18 cellular contexts compared by ENCODE assay signal in the genomic region with DNA sequence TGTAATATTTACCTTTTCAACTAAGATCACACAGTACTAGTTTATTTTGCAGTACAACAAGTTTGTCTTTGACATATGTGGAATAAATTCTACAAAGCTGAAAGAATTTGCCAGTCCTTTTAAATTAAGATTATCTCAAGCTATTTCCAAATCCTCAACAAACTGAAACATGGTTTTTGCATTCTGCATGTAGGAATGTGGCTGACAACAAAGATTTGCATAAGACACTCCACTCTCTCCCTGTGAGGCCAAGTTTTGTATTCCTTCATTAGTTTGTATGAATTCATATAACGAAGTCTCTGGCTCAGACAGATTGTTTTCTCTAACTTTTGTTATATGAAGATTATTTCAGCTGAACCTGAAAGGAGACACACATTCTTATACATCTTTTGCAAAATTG.
DNase-seq lines count a peak whose midpoint lies in the region; FAIRE-seq and TF ChIP-seq lines count a peak whose summit lies in the region.
"Had no signal": no experiment of that assay in that cellular context is flagged by ENCODE, and none has a peak within 500 bp of the region (broad histone marks: within the 10 kb centered on the region; RNA-seq: fewer than 3 reads in every experiment).

No MANE protein-coding gene starts in this region.

- H3K4me1 Mint-ChIP-seq in astrocyte (ENCODE audit: low read depth, unreplicated experiment): peaks cover 5% of the 10 kb centered on the region

- intact Hi-C loops in dorsolateral prefrontal cortex (cut with DNase I): no loop called here

- H3K79me2 ChIP-seq in astrocyte (ENCODE audit: insufficient read depth, low read length): no peaks in the 10 kb centered on the region

- H3K27ac Mint-ChIP-seq in astrocyte (ENCODE audit: unreplicated experiment): no peak overlapping the region
- H3K27ac Mint-ChIP-seq: CD4-positive, alpha-beta T cell had no signal

- H3K4me1 ChIP-seq in HUES48 (ENCODE audit: control insufficient read depth, insufficient read depth, low read length) (peaks cover 35% of the 10 kb centered on the region), astrocyte (ENCODE audit: insufficient read depth, low read length) (no peaks in the 10 kb centered on the region)
- H3K4me1 ChIP-seq: Caco-2 had no signal

- TF ChIP-seq CTCF in astrocyte (IDR thresholded peaks at IDR 0.05; ENCODE audit: insufficient read depth, low read depth, low read length): no peak
- no peak for TF ChIP-seq CTCF in dorsolateral prefrontal cortex (IDR thresholded peaks at IDR 0.05 in 54 of 56, conservative IDR thresholded peaks at IDR 0.05 in 2 of 56; ENCODE audit: low read depth in 1 of 56, partially characterized antibody in 56 of 56)

- H4K20me1 ChIP-seq in astrocyte (ENCODE audit: insufficient read depth, low read length): no peaks in the 10 kb centered on the region

- H3K4me3 ChIP-seq in HUES48 (ENCODE audit: low read depth, low read length): no peak overlapping the region
- no peak overlapping the region for H3K4me3 ChIP-seq in astrocyte (ENCODE audit: insufficient read depth, low read depth, low read length)
- H3K4me3 ChIP-seq in dorsolateral prefrontal cortex: no peak overlapping the region

- no peaks in the 10 kb centered on the region for H3K36me3 ChIP-seq in HUES48 (ENCODE audit: control insufficient read depth, insufficient read depth, low read length)
- no peaks in the 10 kb centered on the region for H3K36me3 ChIP-seq in astrocyte (ENCODE audit: insufficient read depth, low read length)

- DNase-seq in astrocyte (ENCODE audit: low read depth): no peak
- peak; percentile 10 for DNase-seq in fibroblast of peridontal ligament (ENCODE audit: extremely low read depth)
- DNase-seq in NCI-H345 treated with DMSO at 0.1 percent for 48 hours (lab: John Stamatoyannopoulos, UW; ENCODE audit: unreplicated experiment): no peak
- no peak for DNase-seq in SHP77 (lab: John Stamatoyannopoulos, UW)
- DNase-seq in dorsolateral prefrontal cortex: no peak
- no peak for DNase-seq in DMS79 (lab: John Stamatoyannopoulos, UW)
- DNase-seq: ACHN; AML-193; Caco-2; CD4-positive, alpha-beta T cell; GF-D8; HCEC 1CT; KG1 had no signal

- H3K9me3 Mint-ChIP-seq in astrocyte (ENCODE audit: unreplicated experiment): no peaks in the 10 kb centered on the region
- H3K9me3 Mint-ChIP-seq: CD4-positive, alpha-beta T cell had no signal

- peak overlapping the region; percentile 6 for H3K27ac ChIP-seq in HUES48 (ENCODE audit: low read depth, low read length)
- no peak overlapping the region for H3K27ac ChIP-seq in astrocyte (ENCODE audit: low read depth, low read length)
- H3K27ac ChIP-seq in dorsolateral prefrontal cortex: no peak overlapping the region
- H3K27ac ChIP-seq: C4-2B had no signal

- no peaks in the 10 kb centered on the region for H3K27me3 ChIP-seq in HUES48 (ENCODE audit: control insufficient read depth, insufficient read depth, low read length)
- no peaks in the 10 kb centered on the region for H3K27me3 ChIP-seq in astrocyte (ENCODE audit: insufficient read depth, low read length)
- no peaks in the 10 kb centered on the region for H3K27me3 ChIP-seq in dorsolateral prefrontal cortex

- H3K36me3 Mint-ChIP-seq in astrocyte (ENCODE audit: low read depth, unreplicated experiment): peaks cover 2% of the 10 kb centered on the region

- FAIRE-seq in astrocyte (lab: Jason Lieb, UNC): peak; percentile 9
- FAIRE-seq: A204.1, HepG2, HTR-8/SVneo had no signal

- no peaks in the 10 kb centered on the region for H3K27me3 Mint-ChIP-seq in astrocyte (ENCODE audit: low read depth, unreplicated experiment)
- H3K27me3 Mint-ChIP-seq: CD4-positive, alpha-beta T cell had no signal

- no peak overlapping the region for H3K4me3 Mint-ChIP-seq in astrocyte (ENCODE audit: unreplicated experiment)
- H3K4me3 Mint-ChIP-seq: CD4-positive, alpha-beta T cell had no signal

- no peaks in the 10 kb centered on the region for H3K9me3 ChIP-seq in HUES48 (ENCODE audit: control insufficient read depth, insufficient read depth, low read length)
- no peaks in the 10 kb centered on the region for H3K9me3 ChIP-seq in astrocyte (ENCODE audit: insufficient read depth, low read depth, low read length)
- H3K9me3 ChIP-seq: Caco-2 had no signal

- H3K4me2 ChIP-seq in astrocyte (ENCODE audit: low read length): no peak overlapping the region

- no peak overlapping the region for H3K9ac ChIP-seq in HUES48 (ENCODE audit: low read depth, low read length)
- no peak overlapping the region for H3K9ac ChIP-seq in astrocyte (ENCODE audit: low read length)

- no peak overlapping the region for H2AFZ ChIP-seq in astrocyte (ENCODE audit: low read depth, low read length)
